Comparison of ENCODE assay signal across 1 cellular context in the genomic region with DNA sequence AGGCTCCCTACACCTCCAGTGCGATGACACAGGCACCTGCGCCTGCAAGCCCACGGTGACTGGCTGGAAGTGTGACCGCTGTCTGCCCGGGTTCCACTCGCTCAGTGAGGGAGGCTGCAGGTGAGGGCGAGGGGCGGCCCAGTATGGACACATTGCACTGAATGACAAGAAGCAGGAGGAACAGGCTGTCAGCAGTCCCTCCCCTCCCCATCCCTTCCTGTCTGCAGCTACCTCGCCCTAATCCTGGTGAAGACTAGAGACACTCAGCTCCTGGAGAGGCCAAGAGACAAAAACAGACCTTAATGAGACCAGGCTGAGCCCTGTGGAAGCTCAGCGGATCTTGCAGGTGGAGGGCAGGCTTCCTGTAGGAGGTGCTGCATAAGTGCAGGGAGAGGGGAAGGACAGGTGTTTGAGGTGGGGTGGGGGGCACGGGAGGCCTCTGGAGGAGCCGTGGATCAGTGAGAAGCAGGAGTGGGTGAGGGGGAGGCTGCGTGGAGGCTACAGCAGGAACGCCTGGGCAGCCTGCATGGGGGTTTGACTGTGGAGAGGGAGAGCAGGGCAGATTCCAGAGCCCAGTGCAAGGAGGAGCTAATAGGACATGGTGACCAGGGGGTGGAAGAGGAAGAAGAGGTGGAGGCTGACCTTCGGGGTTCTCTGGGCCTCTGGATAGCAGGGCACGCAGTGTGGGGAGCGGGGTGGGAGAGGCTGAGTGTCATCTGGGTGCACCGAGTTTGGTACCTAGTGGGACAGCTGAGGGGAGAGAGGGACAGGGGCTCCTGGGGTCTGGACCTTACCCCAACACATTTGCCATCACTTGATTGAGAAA.
TF ChIP-seq lines count a peak whose summit lies in the region.

No MANE protein-coding gene starts in this region.

TF ChIP-seq in WTC11, 78 proteins besides CTCF, POLR2A, EP300 and RAD21 (continued from another document):
- TF ChIP-seq CREM (CRISPR knock-in tag; IDR thresholded peaks at IDR 0.05) (no peak), ZNF416 (CRISPR knock-in tag; IDR thresholded peaks at IDR 0.05) (no peak), NFATC4 (CRISPR knock-in tag; IDR thresholded peaks at IDR 0.05) (no peak), MYBL2 (CRISPR knock-in tag; IDR thresholded peaks at IDR 0.05) (no peak), CREB1 (CRISPR knock-in tag; IDR thresholded peaks at IDR 0.05) (no peak), TCF7 (CRISPR knock-in tag; IDR thresholded peaks at IDR 0.05; ENCODE audit: low read depth) (no peak), OVOL2 (CRISPR knock-in tag; IDR thresholded peaks at IDR 0.05; ENCODE audit: borderline replicate concordance) (no peak), FOXP1 (CRISPR knock-in tag; IDR thresholded peaks at IDR 0.05; ENCODE audit: borderline replicate concordance) (no peak), KAT7 (CRISPR knock-in tag; IDR thresholded peaks at IDR 0.05; ENCODE audit: borderline replicate concordance) (no peak), SMAD3 (CRISPR knock-in tag; IDR thresholded peaks at IDR 0.05; ENCODE audit: borderline replicate concordance) (no peak), ZBTB21 (CRISPR knock-in tag; IDR thresholded peaks at IDR 0.05; ENCODE audit: borderline replicate concordance) (no peak), NR1H2 (CRISPR knock-in tag; IDR thresholded peaks at IDR 0.05) (no peak), FOXJ3 (CRISPR knock-in tag; IDR thresholded peaks at IDR 0.05; ENCODE audit: borderline replicate concordance) (no peak), MXD4 (CRISPR knock-in tag; IDR thresholded peaks at IDR 0.05; ENCODE audit: borderline replicate concordance) (no peak), ZNF317 (CRISPR knock-in tag; IDR thresholded peaks at IDR 0.05; ENCODE audit: borderline replicate concordance, low read depth) (no peak), ELF4 (CRISPR knock-in tag; IDR thresholded peaks at IDR 0.05; ENCODE audit: low read depth) (no peak)
- TF ChIP-seq, protein P1, sequence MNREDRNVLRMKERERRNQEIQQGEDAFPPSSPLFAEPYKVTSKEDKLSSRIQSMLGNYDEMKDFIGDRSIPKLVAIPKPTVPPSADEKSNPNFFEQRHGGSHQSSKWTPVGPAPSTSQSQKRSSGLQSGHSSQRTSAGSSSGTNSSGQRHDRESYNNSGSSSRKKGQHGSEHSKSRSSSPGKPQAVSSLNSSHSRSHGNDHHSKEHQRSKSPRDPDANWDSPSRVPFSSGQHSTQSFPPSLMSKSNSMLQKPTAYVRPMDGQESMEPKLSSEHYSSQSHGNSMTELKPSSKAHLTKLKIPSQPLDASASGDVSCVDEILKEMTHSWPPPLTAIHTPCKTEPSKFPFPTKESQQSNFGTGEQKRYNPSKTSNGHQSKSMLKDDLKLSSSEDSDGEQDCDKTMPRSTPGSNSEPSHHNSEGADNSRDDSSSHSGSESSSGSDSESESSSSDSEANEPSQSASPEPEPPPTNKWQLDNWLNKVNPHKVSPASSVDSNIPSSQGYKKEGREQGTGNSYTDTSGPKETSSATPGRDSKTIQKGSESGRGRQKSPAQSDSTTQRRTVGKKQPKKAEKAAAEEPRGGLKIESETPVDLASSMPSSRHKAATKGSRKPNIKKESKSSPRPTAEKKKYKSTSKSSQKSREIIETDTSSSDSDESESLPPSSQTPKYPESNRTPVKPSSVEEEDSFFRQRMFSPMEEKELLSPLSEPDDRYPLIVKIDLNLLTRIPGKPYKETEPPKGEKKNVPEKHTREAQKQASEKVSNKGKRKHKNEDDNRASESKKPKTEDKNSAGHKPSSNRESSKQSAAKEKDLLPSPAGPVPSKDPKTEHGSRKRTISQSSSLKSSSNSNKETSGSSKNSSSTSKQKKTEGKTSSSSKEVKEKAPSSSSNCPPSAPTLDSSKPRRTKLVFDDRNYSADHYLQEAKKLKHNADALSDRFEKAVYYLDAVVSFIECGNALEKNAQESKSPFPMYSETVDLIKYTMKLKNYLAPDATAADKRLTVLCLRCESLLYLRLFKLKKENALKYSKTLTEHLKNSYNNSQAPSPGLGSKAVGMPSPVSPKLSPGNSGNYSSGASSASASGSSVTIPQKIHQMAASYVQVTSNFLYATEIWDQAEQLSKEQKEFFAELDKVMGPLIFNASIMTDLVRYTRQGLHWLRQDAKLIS (CRISPR knock-in tag; IDR thresholded peaks at IDR 0.05; ENCODE audit: borderline replicate concordance) = no peak
- TF ChIP-seq, protein P2, sequence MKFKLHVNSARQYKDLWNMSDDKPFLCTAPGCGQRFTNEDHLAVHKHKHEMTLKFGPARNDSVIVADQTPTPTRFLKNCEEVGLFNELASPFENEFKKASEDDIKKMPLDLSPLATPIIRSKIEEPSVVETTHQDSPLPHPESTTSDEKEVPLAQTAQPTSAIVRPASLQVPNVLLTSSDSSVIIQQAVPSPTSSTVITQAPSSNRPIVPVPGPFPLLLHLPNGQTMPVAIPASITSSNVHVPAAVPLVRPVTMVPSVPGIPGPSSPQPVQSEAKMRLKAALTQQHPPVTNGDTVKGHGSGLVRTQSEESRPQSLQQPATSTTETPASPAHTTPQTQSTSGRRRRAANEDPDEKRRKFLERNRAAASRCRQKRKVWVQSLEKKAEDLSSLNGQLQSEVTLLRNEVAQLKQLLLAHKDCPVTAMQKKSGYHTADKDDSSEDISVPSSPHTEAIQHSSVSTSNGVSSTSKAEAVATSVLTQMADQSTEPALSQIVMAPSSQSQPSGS (CRISPR knock-in tag; IDR thresholded peaks at IDR 0.05; ENCODE audit: borderline replicate concordance, low read depth) = no peak
